8 cellular contexts compared by ENCODE assay signal in genomic region chr5:170468633-170469032, GRCh38. TPM values are rescaled to one million over a fixed set of nuclear protein-coding genes. Genes with fewer than 3 reads are reported as not detected.
"Had no signal": no experiment of that assay in that cellular context is flagged by ENCODE, and none has a peak within 500 bp of the region (broad histone marks: within the 10 kb centered on the region; RNA-seq: fewer than 3 reads in every experiment).

No MANE protein-coding gene starts in this region.

- H3K36me3 Mint-ChIP-seq: IgD-negative memory B cell had no signal

- H3K4me1 Mint-ChIP-seq: IgD-negative memory B cell had no signal

- DNase-seq: IMR-90, KBM-7 had no signal

- H3K27ac Mint-ChIP-seq: IgD-negative memory B cell had no signal

- H3K4me3 ChIP-seq: K562 had no signal

- ATAC-seq: HepG2, K562 had no signal

- H3K27ac ChIP-seq: HL-60 had no signal

- H3K4me3 Mint-ChIP-seq: IgD-negative memory B cell had no signal

RNA-seq across cellular contexts. Expression of gene KCNIP1, which starts 35.2 kb away (rescaled TPM):
- total RNA-seq: HepG2, HT-29, HT1080, IMR-90, K562 had no signal
- polyA plus RNA-seq: HepG2, IgD-negative memory B cell, IMR-90, K562 had no signal
